9 cellular contexts compared by ENCODE assay signal in genomic region chr14:94026886-94027469, GRCh38. TPM values are rescaled to one million over a fixed set of nuclear protein-coding genes. Genes with fewer than 3 reads are reported as not detected.
A peak's percentile ranks its signal among the peaks of the same experiment; 100 is the strongest.
DNase-seq lines count a peak whose midpoint lies in the region; ATAC-seq, FAIRE-seq and TF ChIP-seq lines count a peak whose summit lies in the region.
"Had no signal": no experiment of that assay in that cellular context is flagged by ENCODE, and none has a peak within 500 bp of the region (broad histone marks: within the 10 kb centered on the region; RNA-seq: fewer than 3 reads in every experiment).

No MANE protein-coding gene starts in this region.

- no peak for DNase-seq in activated T-cell treated with anti-CD3 and anti-CD28 coated beads, Interleukin-2, amount 50 U/mL, for 24 hours
- DNase-seq in activated T-cell treated with anti-CD3 and anti-CD28 coated beads, Interleukin-2, amount 50 U/mL, for 48 hours: no peak
- DNase-seq in GM12878 (ENCODE audit: low read depth, low spot score): no peak
- no peak for DNase-seq in lung (ENCODE audit: low spot score)
- DNase-seq in tibial artery: no peak
- DNase-seq in GM19238 (ENCODE audit: insufficient read length, low spot score): no peak
- no peak for DNase-seq in NCI-H748 (lab: John Stamatoyannopoulos, UW; ENCODE audit: unreplicated experiment)

- H4K20me1 ChIP-seq in GM12878 (ENCODE audit: control insufficient read depth, insufficient read depth): no peaks in the 10 kb centered on the region

- ATAC-seq in GM12878 (no peak), lung (ENCODE audit: insufficient read depth, low FRiP score) (no peak), GM21825 (IDR thresholded peaks at IDR 0.05; ENCODE audit: unreplicated experiment) (no peak)

- H3K4me3 Mint-ChIP-seq in activated T-cell treated with anti-CD3 and anti-CD28 coated beads, Interleukin-2, amount 50 U/mL, for 24 hours: peak overlapping the region; percentile 45

- BruUV-seq in GM12878 (replicated peaks; lab: Mats Ljungman, UMichigan): no TSS peak

- H3K9me3 ChIP-seq in GM12878 (replicated peaks; ENCODE audit: control insufficient read depth, insufficient read depth, low read length) (no peaks in the 10 kb centered on the region), lung (ENCODE audit: control insufficient read depth in 2 of 2, insufficient read depth in 1 of 2, low read length in 1 of 2) (no peaks in the 10 kb centered on the region), tibial artery (no peaks in the 10 kb centered on the region)

- no peak for FAIRE-seq in GM12878 (lab: Jason Lieb, UNC)

- H3K27ac Mint-ChIP-seq in activated T-cell treated with anti-CD3 and anti-CD28 coated beads, Interleukin-2, amount 50 U/mL, for 24 hours: no peak overlapping the region

- TF ChIP-seq RAD21 in GM12878 (IDR thresholded peaks at IDR 0.05; ENCODE audit: insufficient read depth, low read depth, low read length): no peak

- peaks cover 2% of the 10 kb centered on the region for H3K4me1 ChIP-seq in GM12878 (ENCODE audit: control insufficient read depth, insufficient read depth, low read length)
- peaks cover 0 to 7% of the 10 kb centered on the region in 2 donors for H3K4me1 ChIP-seq in lung (ENCODE audit: control insufficient read depth in 2 of 2, insufficient read depth in 2 of 2, low read length in 2 of 2)
- H3K4me1 ChIP-seq in tibial artery: peaks cover 0 to 9% (median 6%) of the 10 kb centered on the region in 4 donors

- H3K79me2 ChIP-seq in GM12878 (ENCODE audit: control insufficient read depth, insufficient read depth, low read length): no peaks in the 10 kb centered on the region

- H3K9me3 Mint-ChIP-seq in activated T-cell treated with anti-CD3 and anti-CD28 coated beads, Interleukin-2, amount 50 U/mL, for 24 hours: no peaks in the 10 kb centered on the region

- H2AFZ ChIP-seq in GM12878 (ENCODE audit: control insufficient read depth, low read depth, low read length): no peak overlapping the region

- no peaks in the 10 kb centered on the region for H3K36me3 ChIP-seq in GM12878 (ENCODE audit: control insufficient read depth in 2 of 2, insufficient read depth in 2 of 2, low read length in 1 of 2)
- no peaks in the 10 kb centered on the region for H3K36me3 ChIP-seq in lung (ENCODE audit: control insufficient read depth in 2 of 2, insufficient read depth in 2 of 2, low read length in 2 of 2)
- no peaks in the 10 kb centered on the region for H3K36me3 ChIP-seq in tibial artery

- POLR2A ChIA-PET in GM12878 (lab: Charles Lee): interaction anchor here (1.2 kb wide), 1 partner anchor 12 kb away, joined by 3 read pairs; no protein-coding TSS in a partner anchor

- H3K9ac ChIP-seq in GM12878 (ENCODE audit: control insufficient read depth, insufficient read depth, low read length): no peak overlapping the region

- SMC1A ChIA-PET in GM12878 (lab: Charles Lee; ENCODE audit: uncharacterized antibody, unreplicated experiment): interaction anchor here (1.1 to 2.4 kb wide), 2 partner anchors 17 to 87 kb away, joined by 3 to 7 read pairs; no protein-coding TSS in a partner anchor

- no peak for TF ChIP-seq EP300 in GM12878 (IDR thresholded peaks at IDR 0.05; ENCODE audit: borderline replicate concordance in 1 of 2, control insufficient read depth in 1 of 2, low read depth in 2 of 2, low read length in 2 of 2)

- TF ChIP-seq CTCF in GM12878 (IDR thresholded peaks at IDR 0.05 in 2 of 3, conservative IDR thresholded peaks at IDR 0.05 in 1 of 3; ENCODE audit: control insufficient read depth in 2 of 3, extremely low read depth in 1 of 3, insufficient read depth in 1 of 3, low read depth in 3 of 3, low read length in 3 of 3): no peak
- TF ChIP-seq CTCF in lung (IDR thresholded peaks at IDR 0.05; ENCODE audit: control extremely low read depth, extremely low read depth): no peak
- no peak for TF ChIP-seq CTCF in tibial artery (IDR thresholded peaks at IDR 0.05)

- no peaks in the 10 kb centered on the region for H3K27me3 Mint-ChIP-seq in activated T-cell treated with anti-CD3 and anti-CD28 coated beads, Interleukin-2, amount 50 U/mL, for 24 hours

- TF ChIP-seq POLR2A in GM12878 (IDR thresholded peaks at IDR 0.05; ENCODE audit: low read depth, low read length): no peak

- WGBS in GM12878 (ENCODE audit: insufficient coverage, insufficient replicate concordance, low lambda C conversion rate, missing lambda C conversion rate): 44% methylated on average over 16 of the region's 17 CpGs
- WGBS in lung, 2 donors: 44 to 50% methylated on average over 17 of the region's 17 CpGs

- peak overlapping the region; percentile 60; the same call in 1 of the 2 replicates for H3K4me2 ChIP-seq in GM12878 (ENCODE audit: control insufficient read depth, insufficient read depth)

- CTCF ChIA-PET in GM12878 (lab: Yijun Ruan, JAX): interaction anchor here (0.8 to 6.8 kb wide), 7 partner anchors 9 to 109 kb away, joined by 3 to 27 read pairs (median 4); partner anchors contain the start of genes DDX24 and IFI27L1

- H3K4me1 Mint-ChIP-seq in activated T-cell treated with anti-CD3 and anti-CD28 coated beads, Interleukin-2, amount 50 U/mL, for 24 hours (ENCODE audit: low read depth): peaks cover 42% of the 10 kb centered on the region

- no peaks in the 10 kb centered on the region for H3K36me3 Mint-ChIP-seq in activated T-cell treated with anti-CD3 and anti-CD28 coated beads, Interleukin-2, amount 50 U/mL, for 24 hours (ENCODE audit: low read depth)

- H3K4me3 ChIP-seq in GM12878 (peak overlapping the region; percentile 77), lung (peak overlapping the region; percentile 50), tibial artery (peak overlapping the region; percentile 55 to 69)

- intact Hi-C loops in GM12878 (cut with micrococcal nuclease; ENCODE audit: unreplicated experiment) (no loop called here), tibial artery (cut with DNase I; ENCODE audit: low total_unique reads) (no loop called here)

- H3K27me3 ChIP-seq in GM12878 (replicated peaks in 1 of 2; ENCODE audit: control insufficient read depth in 2 of 2, insufficient read depth in 2 of 2, low read length in 1 of 2) (no peaks in the 10 kb centered on the region), lung (ENCODE audit: control insufficient read depth, insufficient read depth) (no peaks in the 10 kb centered on the region), tibial artery (no peaks in the 10 kb centered on the region)

- H3K27ac ChIP-seq in GM12878 (ENCODE audit: control insufficient read depth, insufficient read depth): no peak overlapping the region
- no peak overlapping the region for H3K27ac ChIP-seq in lung (ENCODE audit: low read depth in 1 of 2, low read length in 1 of 2)
- peak overlapping the region in 1 of 2 donors; percentile 1 for H3K27ac ChIP-seq in tibial artery

- RAD21 ChIA-PET in GM12878 (lab: Charles Lee; ENCODE audit: unreplicated experiment): interaction anchor here (1.0 to 2.2 kb wide), 3 partner anchors 10 to 153 kb away, joined by 3 to 7 read pairs (median 5); no protein-coding TSS in a partner anchor

- in situ Hi-C loops in GM12878 (cut with MboI): no loop called here

RNA-seq across cellular contexts. Expression of gene OTUB2, which starts 0.8 kb away (rescaled TPM):
- total RNA-seq in GM12878 (2013; cell fraction: nucleolus; rRNA removed): 1.3 and 3.2 TPM in 2 replicates
- total RNA-seq in GM12878 (2014; rRNA removed) (0.49 and 0.56 TPM in 2 replicates), GM12878 (2014; rRNA removed; fragmentation: Illumina TruSeq; extraction: Trizol) (0.40 and 0.46 TPM in 2 replicates), GM12878 (2021) (0.46 and 0.77 TPM in 2 replicates), lung (1 to 10 TPM; 2.1 to 2.2 TPM)
- polyA plus RNA-seq in GM12878 (2011; ENCODE audit: low read depth): 0.43 TPM
- polyA plus RNA-seq in GM12878 (2011; rRNA removed) (0.36 and 0.48 TPM in 2 replicates), GM12878 (2014; fragmentation: Illumina TruSeq; extraction: Trizol) (0.41 and 0.47 TPM in 2 replicates), GM12878 (2014; fragmentation: Nextera tagmentation; extraction: Ambion mirVana) (under 1 TPM; 0.05 to 0.18 TPM), GM12878 (2014; rRNA removed) (0.26 and 0.49 TPM in 2 replicates), GM12878 (2016; fragmentation: Nextera tagmentation; extraction: Ambion mirVana) (under 1 TPM; 0.25 to 0.82 TPM), lung (under 1 TPM; 0.31 to 0.98 TPM)
- polyA plus RNA-seq in GM12878 (2011; cell fraction: cytosol; rRNA removed): 0.90 and 0.97 TPM in 2 replicates
- polyA plus RNA-seq in GM12878 (2011; cell fraction: nucleus; rRNA removed): 0.73 and 1.1 TPM in 2 replicates
- polyA plus RNA-seq in GM12878 (2012): 0.46 and 0.51 TPM in 2 replicates
- polyA minus RNA-seq in GM12878 (2011; rRNA and poly(A)+ RNA removed): 1.1 and 1.3 TPM in 2 replicates
- polyA minus RNA-seq in GM12878 (2011; cell fraction: cytosol; rRNA and poly(A)+ RNA removed): 0.42 TPM in 1 of 2 replicates, not detected in the other
- 0.48 and 0.67 TPM in 2 replicates for polyA minus RNA-seq in GM12878 (2011; cell fraction: nucleus; rRNA and poly(A)+ RNA removed)

RNA-seq across cellular contexts. Expression of gene CCDC197, which starts 29.9 kb away (rescaled TPM):
- total RNA-seq in GM12878 (2013; cell fraction: nucleolus; rRNA removed): 1.2 TPM in 2 replicates
- total RNA-seq in GM12878 (2014; rRNA removed) (not detected in 2 replicates), GM12878 (2014; rRNA removed; fragmentation: Illumina TruSeq; extraction: Trizol) (not detected in 2 replicates), GM12878 (2021) (not detected in 2 replicates), lung (not detected)
- not detected for polyA plus RNA-seq in GM12878 (2011; ENCODE audit: low read depth)
- polyA plus RNA-seq in GM12878 (2011; rRNA removed) (0.12 and 0.16 TPM in 2 replicates), GM12878 (2014; fragmentation: Illumina TruSeq; extraction: Trizol) (not detected in 2 replicates), GM12878 (2014; fragmentation: Nextera tagmentation; extraction: Ambion mirVana) (not detected), GM12878 (2014; rRNA removed) (not detected in 2 replicates), GM12878 (2016; fragmentation: Nextera tagmentation; extraction: Ambion mirVana) (not detected), lung (not detected)
- 0.04 TPM in 1 of 2 replicates, not detected in the other for polyA plus RNA-seq in GM12878 (2011; cell fraction: cytosol; rRNA removed)
- 0.28 and 0.56 TPM in 2 replicates for polyA plus RNA-seq in GM12878 (2011; cell fraction: nucleus; rRNA removed)
- polyA plus RNA-seq in GM12878 (2012): 0.17 TPM in 1 of 2 replicates, not detected in the other
- 0.21 TPM in 1 of 2 replicates, not detected in the other for polyA minus RNA-seq in GM12878 (2011; rRNA and poly(A)+ RNA removed)
- not detected in 2 replicates for polyA minus RNA-seq in GM12878 (2011; cell fraction: cytosol; rRNA and poly(A)+ RNA removed)
- polyA minus RNA-seq in GM12878 (2011; cell fraction: nucleus; rRNA and poly(A)+ RNA removed): 0.24 TPM in 1 of 2 replicates, not detected in the other
- total RNA-seq: SK-MEL-5 had no signal

RNA-seq across cellular contexts. Expression of gene ASB2, which starts 50.6 kb away (rescaled TPM):
- total RNA-seq in GM12878 (2013; cell fraction: nucleolus; rRNA removed): 74.5 and 81.9 TPM in 2 replicates
- total RNA-seq in GM12878 (2014; rRNA removed) (46.4 and 53.5 TPM in 2 replicates), GM12878 (2014; rRNA removed; fragmentation: Illumina TruSeq; extraction: Trizol) (21.5 and 26.9 TPM in 2 replicates), GM12878 (2021) (40.0 and 40.4 TPM in 2 replicates), lung (1 to 10 TPM; 2.3 to 3.7 TPM)
- polyA plus RNA-seq in GM12878 (2011; ENCODE audit: low read depth): 18.9 TPM
- polyA plus RNA-seq in GM12878 (2011; rRNA removed) (8.5 and 16.9 TPM in 2 replicates), GM12878 (2014; fragmentation: Illumina TruSeq; extraction: Trizol) (12.3 and 21.9 TPM in 2 replicates), GM12878 (2014; fragmentation: Nextera tagmentation; extraction: Ambion mirVana) (1 to 10 TPM; 3.0 to 7.4 TPM), GM12878 (2014; rRNA removed) (50.0 and 54.5 TPM in 2 replicates), GM12878 (2016; fragmentation: Nextera tagmentation; extraction: Ambion mirVana) (10 to 100 TPM; 51.7 to 54.8 TPM), lung (1 to 10 TPM; 1.8 to 2.9 TPM)
- polyA plus RNA-seq in GM12878 (2011; cell fraction: cytosol; rRNA removed): 22.6 and 38.7 TPM in 2 replicates
- 45.6 and 71.8 TPM in 2 replicates for polyA plus RNA-seq in GM12878 (2011; cell fraction: nucleus; rRNA removed)
- polyA plus RNA-seq in GM12878 (2012): 18.6 and 50.6 TPM in 2 replicates
- polyA minus RNA-seq in GM12878 (2011; rRNA and poly(A)+ RNA removed): 20.3 and 37.3 TPM in 2 replicates
- polyA minus RNA-seq in GM12878 (2011; cell fraction: cytosol; rRNA and poly(A)+ RNA removed): 8.8 and 11.7 TPM in 2 replicates
- polyA minus RNA-seq in GM12878 (2011; cell fraction: nucleus; rRNA and poly(A)+ RNA removed): 26.7 and 36.0 TPM in 2 replicates

RNA-seq across cellular contexts. Expression of gene DDX24, which starts 54.0 kb away (rescaled TPM):
- 121 and 123 TPM in 2 replicates for total RNA-seq in GM12878 (2013; cell fraction: nucleolus; rRNA removed)
- total RNA-seq in GM12878 (2014; rRNA removed) (143 and 161 TPM in 2 replicates), GM12878 (2014; rRNA removed; fragmentation: Illumina TruSeq; extraction: Trizol) (159 and 183 TPM in 2 replicates), GM12878 (2021) (179 and 186 TPM in 2 replicates), lung (100 to 1,000 TPM; 116 to 138 TPM)
- polyA plus RNA-seq in GM12878 (2011; ENCODE audit: low read depth): 168 TPM
- polyA plus RNA-seq in GM12878 (2011; rRNA removed) (216 and 229 TPM in 2 replicates), GM12878 (2014; fragmentation: Illumina TruSeq; extraction: Trizol) (266 and 322 TPM in 2 replicates), GM12878 (2014; fragmentation: Nextera tagmentation; extraction: Ambion mirVana) (100 to 1,000 TPM; 137 to 176 TPM), GM12878 (2014; rRNA removed) (142 and 153 TPM in 2 replicates), GM12878 (2016; fragmentation: Nextera tagmentation; extraction: Ambion mirVana) (100 to 1,000 TPM; 208 to 216 TPM), lung (10 to 100 TPM; 78.4 to 98.9 TPM)
- 180 and 182 TPM in 2 replicates for polyA plus RNA-seq in GM12878 (2011; cell fraction: cytosol; rRNA removed)
- polyA plus RNA-seq in GM12878 (2011; cell fraction: nucleus; rRNA removed): 183 and 191 TPM in 2 replicates
- polyA plus RNA-seq in GM12878 (2012): 136 and 143 TPM in 2 replicates
- 137 and 152 TPM in 2 replicates for polyA minus RNA-seq in GM12878 (2011; rRNA and poly(A)+ RNA removed)
- 43.4 and 65.5 TPM in 2 replicates for polyA minus RNA-seq in GM12878 (2011; cell fraction: cytosol; rRNA and poly(A)+ RNA removed)
- 49.4 and 61.3 TPM in 2 replicates for polyA minus RNA-seq in GM12878 (2011; cell fraction: nucleus; rRNA and poly(A)+ RNA removed)

RNA-seq across cellular contexts. Expression of gene IFI27L1, which starts 54.1 kb away (rescaled TPM):
- total RNA-seq in GM12878 (2013; cell fraction: nucleolus; rRNA removed): 3.7 and 8.2 TPM in 2 replicates
- 22.0 and 29.9 TPM in 2 replicates for total RNA-seq in GM12878 (2014; rRNA removed)
- 22.5 and 28.1 TPM in 2 replicates for total RNA-seq in GM12878 (2014; rRNA removed; fragmentation: Illumina TruSeq; extraction: Trizol)
- total RNA-seq in GM12878 (2021): 34.7 TPM in 2 replicates
- polyA plus RNA-seq in GM12878 (2011; ENCODE audit: low read depth): 42.2 TPM
- polyA plus RNA-seq in GM12878 (2011; rRNA removed): 17.5 and 22.1 TPM in 2 replicates
- polyA plus RNA-seq in GM12878 (2011; cell fraction: cytosol; rRNA removed): 33.2 and 37.0 TPM in 2 replicates
- 21.6 and 22.1 TPM in 2 replicates for polyA plus RNA-seq in GM12878 (2011; cell fraction: nucleus; rRNA removed)
- 15.9 and 21.6 TPM in 2 replicates for polyA plus RNA-seq in GM12878 (2012)
- 10.1 and 17.4 TPM in 2 replicates for polyA plus RNA-seq in GM12878 (2014; fragmentation: Illumina TruSeq; extraction: Trizol)
- 10 to 100 TPM; 27.3 to 28.2 TPM for polyA plus RNA-seq in GM12878 (2014; fragmentation: Nextera tagmentation; extraction: Ambion mirVana)
- polyA plus RNA-seq in GM12878 (2014; rRNA removed): 28.0 and 33.0 TPM in 2 replicates
- polyA plus RNA-seq in GM12878 (2016; fragmentation: Nextera tagmentation; extraction: Ambion mirVana): 10 to 100 TPM; 34.3 to 38.8 TPM
- polyA minus RNA-seq in GM12878 (2011; rRNA and poly(A)+ RNA removed): 5.0 and 7.4 TPM in 2 replicates
- 3.3 and 4.0 TPM in 2 replicates for polyA minus RNA-seq in GM12878 (2011; cell fraction: cytosol; rRNA and poly(A)+ RNA removed)
- 3.7 and 5.1 TPM in 2 replicates for polyA minus RNA-seq in GM12878 (2011; cell fraction: nucleus; rRNA and poly(A)+ RNA removed)
- 10 to 100 TPM; 14.6 to 23.0 TPM for total RNA-seq in lung
- polyA plus RNA-seq in lung: 10 to 100 TPM; 16.7 to 41.5 TPM

Comparison
In these comparisons a context has a peak if more than half of its experiments do, and no peak if none do; other contexts are left out.
1. RNA of gene ASB2, which starts 50.6 kb away (total RNA-seq): 21.5 to 81.9 TPM in GM12878; 2.3 to 3.7 TPM in lung; every median in the first group is over 4 times any median in the second.
2. Peak in every context shown above with its lines, with median percentiles within 50 percentile points of each other: H3K4me3 ChIP-seq.